ENCODE assay signal across 12 cellular contexts in the genomic region with DNA sequence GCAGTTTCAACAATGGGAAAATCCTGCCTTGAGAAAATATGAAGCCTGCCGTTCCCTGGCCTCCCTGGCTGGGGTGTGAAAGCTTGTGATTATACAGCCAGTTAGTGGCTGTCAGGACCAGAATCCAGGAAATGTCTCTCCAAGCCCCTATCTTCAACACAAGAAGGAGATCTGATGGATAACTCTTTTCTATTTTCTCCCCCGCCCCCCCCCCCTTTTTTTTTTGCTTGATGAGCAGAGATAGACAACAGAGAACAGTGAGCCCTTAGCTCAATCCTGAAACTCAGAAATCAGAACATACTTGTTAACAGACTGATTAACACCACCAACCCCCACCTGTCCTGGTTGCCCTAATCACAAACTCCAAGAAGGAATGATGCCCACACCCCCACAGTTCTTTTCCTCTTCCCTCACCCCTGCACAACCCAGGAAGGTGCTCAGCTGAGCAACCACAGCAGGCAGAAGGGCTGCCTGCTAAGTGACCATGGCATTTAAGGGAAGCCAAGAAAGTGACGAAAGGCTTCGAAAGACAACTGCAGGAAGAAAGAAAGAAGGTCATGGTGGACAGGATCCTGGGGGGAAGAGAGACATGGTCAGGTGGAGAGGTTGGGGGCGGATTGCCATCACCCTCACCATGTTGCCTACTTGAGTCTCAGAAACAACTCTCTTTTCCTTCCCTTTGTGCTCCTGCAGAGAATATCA. TPM values are rescaled to one million over a fixed set of nuclear protein-coding genes. Genes with fewer than 3 reads are reported as not detected.
DNase-seq lines count a peak whose midpoint lies in the region; ATAC-seq, FAIRE-seq and TF ChIP-seq lines count a peak whose summit lies in the region.
"Had no signal": no experiment of that assay in that cellular context is flagged by ENCODE, and none has a peak within 500 bp of the region (broad histone marks: within the 10 kb centered on the region; RNA-seq: fewer than 3 reads in every experiment).

No MANE protein-coding gene starts in this region.

- H3K27ac Mint-ChIP-seq in CD4-positive, alpha-beta T cell = peak overlapping the region; percentile 98
- H3K27ac Mint-ChIP-seq in activated naive CD4-positive, alpha-beta T cell treated with anti-CD3 and anti-CD28 coated beads, Interleukin-2, amount 50 U/mL, for 72 hours = peak overlapping the region; percentile 93 to 100
- peak overlapping the region; percentile 94 to 95 for H3K27ac Mint-ChIP-seq in natural killer cell
- H3K27ac Mint-ChIP-seq: nephron progenitor cell had no signal

- no peak overlapping the region for H3K27ac ChIP-seq in CD4-positive, alpha-beta T cell (ENCODE audit: low read depth, low read length)
- H3K27ac ChIP-seq in small intestine (ENCODE audit: low read depth in 1 of 2, low read length in 1 of 2) = peak overlapping the region in 1 of 2 donors; percentile 20
- H3K27ac ChIP-seq: thoracic aorta had no signal

- peaks cover 10% of the 10 kb centered on the region for H3K9me3 Mint-ChIP-seq in CD4-positive, alpha-beta T cell
- peaks cover 0 to 1% of the 10 kb centered on the region in 2 donors for H3K9me3 Mint-ChIP-seq in activated naive CD4-positive, alpha-beta T cell treated with anti-CD3 and anti-CD28 coated beads, Interleukin-2, amount 50 U/mL, for 72 hours
- H3K9me3 Mint-ChIP-seq in natural killer cell = peaks cover 2 to 3% of the 10 kb centered on the region in 2 donors
- H3K9me3 Mint-ChIP-seq: nephron progenitor cell had no signal

- peak overlapping the region; percentile 80 for H3K4me3 Mint-ChIP-seq in CD4-positive, alpha-beta T cell
- peak overlapping the region; percentile 86 for H3K4me3 Mint-ChIP-seq in natural killer cell
- H3K4me3 Mint-ChIP-seq: nephron progenitor cell had no signal

- CTCF ChIA-PET in CD4-positive, alpha-beta T cell (lab: Charles Lee) = interaction anchor here (0.6 to 0.9 kb wide), 2 partner anchors 9 to 10 kb away, joined by 3 to 5 read pairs; no protein-coding TSS in a partner anchor

- H3K27me3 Mint-ChIP-seq in CD4-positive, alpha-beta T cell = peaks cover 5% of the 10 kb centered on the region
- H3K27me3 Mint-ChIP-seq in natural killer cell (ENCODE audit: low read depth in 2 of 2) = peaks cover 0 to 5% of the 10 kb centered on the region in 2 donors

- H3K9me3 ChIP-seq in CD4-positive, alpha-beta T cell (ENCODE audit: control insufficient read depth, low read length) = no peaks in the 10 kb centered on the region
- H3K9me3 ChIP-seq in small intestine (ENCODE audit: control insufficient read depth, low read depth) = no peaks in the 10 kb centered on the region
- H3K9me3 ChIP-seq: thoracic aorta had no signal

- intact Hi-C loops in CD4-positive, alpha-beta T cell (cut with DNase I, micrococcal nuclease) = loop anchor here in 1 of 2 experiments (10.0 kb wide), 1 partner anchor 402 kb away; a partner anchor contains a TSS
- intact Hi-C loops in natural killer cell (cut with micrococcal nuclease) = loop anchor here (10.0 kb wide), 1 partner anchor 538 kb away; a partner anchor contains a TSS

- no peak for ATAC-seq in CD4-positive, alpha-beta T cell (ENCODE audit: poor library complexity)
- no peak for ATAC-seq in activated naive CD4-positive, alpha-beta T cell treated with anti-CD3 and anti-CD28 coated beads, Interleukin-2, amount 50 U/mL, for 72 hours
- ATAC-seq in natural killer cell (no peak), GM19397 (IDR thresholded peaks at IDR 0.05; ENCODE audit: unreplicated experiment) (no peak)

- TF ChIP-seq CTCF in CD4-positive, alpha-beta T cell (IDR thresholded peaks at IDR 0.05) = no peak
- TF ChIP-seq CTCF in natural killer cell (IDR thresholded peaks at IDR 0.05) = no peak

- peaks cover 93% of the 10 kb centered on the region for H3K4me1 Mint-ChIP-seq in CD4-positive, alpha-beta T cell (ENCODE audit: low read depth)
- peaks cover 52% of the 10 kb centered on the region in 2 donors for H3K4me1 Mint-ChIP-seq in natural killer cell

- POLR2A ChIA-PET in CD4-positive, alpha-beta T cell (lab: Charles Lee) = interaction anchor here (22.0 kb wide), 1 partner anchor 15 kb away, joined by 756 read pairs; a partner anchor contains a TSS

- peak; percentile 33 for FAIRE-seq in GM18507 (lab: Jason Lieb, UNC)
- FAIRE-seq in small intestine (lab: Jason Lieb, UNC) = no peak
- FAIRE-seq in HTR-8/SVneo (lab: Jason Lieb, UNC) = no peak

- peaks cover 0 to 2% of the 10 kb centered on the region in 2 donors for H3K4me1 ChIP-seq in small intestine (ENCODE audit: control insufficient read depth in 2 of 2, insufficient read depth in 1 of 2, low read depth in 1 of 2, low read length in 1 of 2)

- H3K36me3 Mint-ChIP-seq in CD4-positive, alpha-beta T cell (ENCODE audit: low read depth) = peaks cover 23% of the 10 kb centered on the region
- H3K36me3 Mint-ChIP-seq in activated naive CD4-positive, alpha-beta T cell treated with anti-CD3 and anti-CD28 coated beads, Interleukin-2, amount 50 U/mL, for 72 hours = peaks cover 7 to 14% of the 10 kb centered on the region in 2 donors
- no peaks in the 10 kb centered on the region for H3K36me3 Mint-ChIP-seq in natural killer cell

- no peak overlapping the region for H3K4me3 ChIP-seq in small intestine (ENCODE audit: low read depth in 1 of 2, low read length in 2 of 2)
- H3K4me3 ChIP-seq: thoracic aorta had no signal

- DNase-seq in CD4-positive, alpha-beta T cell = no peak
- no peak for DNase-seq in GM18507 (ENCODE audit: extremely low spot score, insufficient read length, low read depth)
- no peak for DNase-seq in activated naive CD4-positive, alpha-beta T cell treated with anti-CD3 and anti-CD28 coated beads, Interleukin-2, amount 50 U/mL, for 72 hours (ENCODE audit: low spot score in 2 of 2)
- no peak for DNase-seq in natural killer cell
- DNase-seq in small intestine = no peak
- no peak for DNase-seq in HTR-8/SVneo (ENCODE audit: insufficient read length, low spot score)
- DNase-seq: effector CD4-positive, alpha-beta T cell; kidney glomerular epithelial cell; NCI-H2171 treated with DMSO at 0.1 percent for 48 hours; nephron progenitor cell had no signal

- no peaks in the 10 kb centered on the region for H3K36me3 ChIP-seq in small intestine (ENCODE audit: control insufficient read depth in 2 of 2, insufficient read depth in 2 of 2, low read length in 2 of 2)
- H3K36me3 ChIP-seq: thoracic aorta had no signal

- H3K27me3 ChIP-seq in CD4-positive, alpha-beta T cell (ENCODE audit: control insufficient read depth, insufficient read depth, low read length) = no peaks in the 10 kb centered on the region
- no peaks in the 10 kb centered on the region for H3K27me3 ChIP-seq in small intestine (ENCODE audit: control insufficient read depth in 2 of 2, insufficient read depth in 2 of 2, low read length in 2 of 2)

- WGBS in small intestine, 3 donors = 82 to 89% (median 87%) methylated on average over 5 of the region's 5 CpGs

RNA-seq across cellular contexts. Expression of a gene that starts 12.3 kb away (rescaled TPM):
- total RNA-seq in CD4-positive, alpha-beta T cell = 10 to 100 TPM; 60.7 to 62.0 TPM
- 100 to 1,000 TPM; 213 to 221 TPM for total RNA-seq in activated naive CD4-positive, alpha-beta T cell treated with anti-CD3 and anti-CD28 coated beads, Interleukin-2, amount 50 U/mL, for 72 hours
- 100 to 1,000 TPM; 203 to 297 (median 203) TPM for total RNA-seq in natural killer cell
- polyA plus RNA-seq in small intestine = 10 to 100 TPM; 31.3 to 54.6 (median 36.7) TPM

RNA-seq across cellular contexts. Expression of a gene that starts 14.7 kb away (rescaled TPM):
- 10 to 100 TPM; 13.9 to 15.7 TPM for total RNA-seq in CD4-positive, alpha-beta T cell
- 10 to 100 TPM; 13.8 to 25.0 TPM for total RNA-seq in activated naive CD4-positive, alpha-beta T cell treated with anti-CD3 and anti-CD28 coated beads, Interleukin-2, amount 50 U/mL, for 72 hours
- 10 to 100 TPM; 13.5 to 21.1 (median 17.0) TPM for total RNA-seq in natural killer cell
- 1 to 10 TPM; 1.1 to 4.7 (median 1.9) TPM for polyA plus RNA-seq in small intestine
